ENCODE assay signal across 6 cellular contexts in genomic region chr16:6970171-6970857, GRCh38.
"Had no signal": no experiment of that assay in that cellular context is flagged by ENCODE, and none has a peak within 500 bp of the region (broad histone marks: within the 10 kb centered on the region; RNA-seq: fewer than 3 reads in every experiment).

No MANE protein-coding gene starts in this region.

- DNase-seq: IMR-90, KBM-7 had no signal

- ATAC-seq: K562 had no signal

- H3K4me3 ChIP-seq: K562 had no signal

- H3K27ac Mint-ChIP-seq: IgD-negative memory B cell had no signal

- H3K27me3 Mint-ChIP-seq: IgD-negative memory B cell had no signal

- H3K27ac ChIP-seq: HL-60 had no signal

- FAIRE-seq: HTR-8/SVneo, K562 had no signal

- H3K4me3 Mint-ChIP-seq: IgD-negative memory B cell had no signal
